Comparison of ENCODE assay signal across 13 cellular contexts in genomic region chr15:55734641-55735040, GRCh38. TPM values are rescaled to one million over a fixed set of nuclear protein-coding genes. Genes with fewer than 3 reads are reported as not detected.
A peak's percentile ranks its signal among the peaks of the same experiment; 100 is the strongest.
DNase-seq lines count a peak whose midpoint lies in the region; ATAC-seq and TF ChIP-seq lines count a peak whose summit lies in the region.
"Had no signal": no experiment of that assay in that cellular context is flagged by ENCODE, and none has a peak within 500 bp of the region (broad histone marks: within the 10 kb centered on the region; RNA-seq: fewer than 3 reads in every experiment).

No MANE protein-coding gene starts in this region.

- H3K4me1 Mint-ChIP-seq in neural crest cell (peaks cover 58% of the 10 kb centered on the region), WTC11 (peaks cover 7% of the 10 kb centered on the region)
- H3K4me1 Mint-ChIP-seq: CD4-positive, CD25-positive, alpha-beta regulatory T cell had no signal

- H3K79me2 ChIP-seq in smooth muscle cell (ENCODE audit: low read depth) = peaks cover 33% of the 10 kb centered on the region

- H3K9me3 Mint-ChIP-seq in neural crest cell = no peaks in the 10 kb centered on the region
- H3K9me3 Mint-ChIP-seq in WTC11 = no peaks in the 10 kb centered on the region

- H3K27ac Mint-ChIP-seq in neural crest cell (ENCODE audit: unreplicated experiment) (peak overlapping the region; percentile 92), WTC11 (no peak overlapping the region)

- ATAC-seq in WTC11 = no peak
- ATAC-seq: HCT116 had no signal

- WGBS in smooth muscle cell (ENCODE audit: low lambda C conversion rate) = 27% methylated on average over 2 of the region's 2 CpGs

- H3K36me3 ChIP-seq in HEK293 (ENCODE audit: control insufficient read depth in 2 of 2, insufficient read depth in 1 of 2, low read length in 2 of 2) (no peaks in the 10 kb centered on the region), smooth muscle cell (ENCODE audit: low read depth) (no peaks in the 10 kb centered on the region)
- H3K36me3 ChIP-seq: BLaER1 treated with 17β-estradiol and CSF1 and Interleukin-3, amounts not matched to agents 10 nM and 100 nM had no signal

- H3K27me3 ChIP-seq in smooth muscle cell (ENCODE audit: low read depth) = no peaks in the 10 kb centered on the region

- CTCF ChIA-PET in HEK293 (lab: Yijun Ruan, JAX) (no interaction called here), WTC11 (lab: Charles Lee) (interaction anchor here (1.5 kb wide), 1 partner anchor 40 kb away, joined by 5 read pairs; no protein-coding TSS in a partner anchor)

- peak overlapping the region; percentile 45 for H3K4me2 ChIP-seq in smooth muscle cell
- H3K4me2 ChIP-seq: BLaER1 treated with 17β-estradiol and CSF1 and Interleukin-3, amounts not matched to agents 10 nM and 100 nM had no signal

- H2AFZ ChIP-seq in smooth muscle cell (ENCODE audit: low read depth) = no peak overlapping the region
- H2AFZ ChIP-seq: GM23248 had no signal

- no peak overlapping the region for H3K9ac ChIP-seq in smooth muscle cell (ENCODE audit: low read depth)
- H3K9ac ChIP-seq: BLaER1 treated with 17β-estradiol and CSF1 and Interleukin-3, amounts not matched to agents 10 nM and 100 nM; GM23248 had no signal

- H3F3A ChIP-seq in smooth muscle cell (ENCODE audit: low read depth) = no peaks in the 10 kb centered on the region

- H3K9me3 ChIP-seq in HEK293 (ENCODE audit: control insufficient read depth, insufficient read depth, low read depth, low read length) (no peaks in the 10 kb centered on the region), smooth muscle cell (replicated peaks; ENCODE audit: low read depth) (no peaks in the 10 kb centered on the region)
- H3K9me3 ChIP-seq: BLaER1 treated with 17β-estradiol and CSF1 and Interleukin-3, amounts not matched to agents 10 nM and 100 nM had no signal

- peaks cover 16% of the 10 kb centered on the region for H3K4me1 ChIP-seq in HEK293 (ENCODE audit: control insufficient read depth, insufficient read depth, low read length)
- peaks cover 62% of the 10 kb centered on the region for H3K4me1 ChIP-seq in smooth muscle cell (ENCODE audit: low read depth)

- H3K27ac ChIP-seq in HEK293 (ENCODE audit: extremely low read depth, low read depth, low read length) (no peak overlapping the region), smooth muscle cell (ENCODE audit: low read depth) (no peak overlapping the region)
- H3K27ac ChIP-seq: BLaER1 treated with 17β-estradiol and CSF1 and Interleukin-3, amounts not matched to agents 10 nM and 100 nM; GM23248 had no signal

- H3K4me3 ChIP-seq in HEK293 (ENCODE audit: low read depth, low read length) (no peak overlapping the region), choroid plexus epithelial cell (ENCODE audit: low read depth, low read length) (no peak overlapping the region), smooth muscle cell (no peak overlapping the region)
- H3K4me3 ChIP-seq: BLaER1 treated with 17β-estradiol and CSF1 and Interleukin-3, amounts not matched to agents 10 nM and 100 nM; GM23248 had no signal

- no peaks in the 10 kb centered on the region for H4K20me1 ChIP-seq in smooth muscle cell (ENCODE audit: low read depth)

- H3K4me3 Mint-ChIP-seq in neural crest cell (peak overlapping the region; percentile 73), WTC11 (no peak overlapping the region)
- H3K4me3 Mint-ChIP-seq: CD4-positive, CD25-positive, alpha-beta regulatory T cell had no signal

- TF ChIP-seq CTCF in HEK293 (tag by site-specific recombination; IDR thresholded peaks at IDR 0.05) (no peak), choroid plexus epithelial cell (conservative IDR thresholded peaks at IDR 0.05; ENCODE audit: low read depth, low read length) (no peak), neural crest cell (conservative IDR thresholded peaks at IDR 0.05) (no peak), smooth muscle cell (IDR thresholded peaks at IDR 0.05; ENCODE audit: borderline replicate concordance, insufficient read depth, poor library complexity, severe bottlenecking) (no peak), WTC11 (IDR thresholded peaks at IDR 0.05) (no peak)

- peak; percentile 53 for DNase-seq in choroid plexus epithelial cell (ENCODE audit: low read depth)
- no peak for DNase-seq in neural crest cell (ENCODE audit: low read depth, low spot score)
- no peak for DNase-seq in smooth muscle cell (lab: John Stamatoyannopoulos, UW; ENCODE audit: unreplicated experiment)
- DNase-seq in WTC11 (ENCODE audit: low spot score) = no peak
- no peak for DNase-seq in SHP77 (lab: John Stamatoyannopoulos, UW)
- no peak for DNase-seq in SHP77 treated with DMSO at 0.1 percent for 48 hours (lab: John Stamatoyannopoulos, UW)
- DNase-seq: ACHN; CD4-positive, CD25-positive, alpha-beta regulatory T cell; DMS53; GM23248 had no signal

- POLR2A ChIA-PET in HEK293 (lab: Yijun Ruan, JAX) = no interaction called here
- POLR2A ChIA-PET in WTC11 (lab: Charles Lee) = no interaction called here

- peaks cover 3% of the 10 kb centered on the region for H3K27me3 Mint-ChIP-seq in neural crest cell (ENCODE audit: low read depth)
- H3K27me3 Mint-ChIP-seq in WTC11 (ENCODE audit: low read depth) = peaks cover 81% of the 10 kb centered on the region

- H3K36me3 Mint-ChIP-seq in neural crest cell (ENCODE audit: low read depth) (peaks cover 25% of the 10 kb centered on the region), WTC11 (no peaks in the 10 kb centered on the region)
- H3K36me3 Mint-ChIP-seq: CD4-positive, CD25-positive, alpha-beta regulatory T cell had no signal

TF ChIP-seq in HEK293, 187 proteins besides CTCF, POLR2A, EP300 and RAD21:
- TF ChIP-seq ZNF148 (tag by site-specific recombination; IDR thresholded peaks at IDR 0.05; ENCODE audit: borderline replicate concordance) (no peak), PRDM6 (tag by site-specific recombination; IDR thresholded peaks at IDR 0.05) (peak; percentile 34)
TF ChIP-seq in HEK293: peak in this region for 1.

TF ChIP-seq in WTC11, 78 proteins besides CTCF, POLR2A, EP300 and RAD21:
- TF ChIP-seq RELA (CRISPR knock-in tag; IDR thresholded peaks at IDR 0.05; ENCODE audit: borderline replicate concordance) (no peak), FOXP4 (CRISPR knock-in tag; IDR thresholded peaks at IDR 0.05) (no peak)

RNA-seq across cellular contexts. Expression of gene PRTG, which starts 8.3 kb away (rescaled TPM):
- total RNA-seq in neural crest cell (322 and 334 TPM in 2 replicates), smooth muscle cell (7.9 and 17.2 TPM in 2 replicates), WTC11 (2021) (3.6 to 6.1 TPM (median 6.0 TPM) in 3 replicates)
- polyA plus RNA-seq in smooth muscle cell = 2.4 and 5.6 TPM in 2 replicates
- total RNA-seq: CD4-positive, CD25-positive, alpha-beta regulatory T cell had no signal
- polyA plus RNA-seq: CD4-positive, CD25-positive, alpha-beta regulatory T cell; GM23248 had no signal

Comparison
In these comparisons a context has a peak if more than half of its experiments do, and no peak if none do; other contexts are left out.
1. RNA of gene PRTG, which starts 8.3 kb away (total RNA-seq): 322 to 334 TPM in neural crest cell; 7.9 to 17.2 TPM in smooth muscle cell and 3.6 to 6.1 TPM in WTC11; every median in the first group is over 10 times any median in the second.